Comparison of ENCODE assay signal across 25 cellular contexts in genomic region chr22:44737414-44738346, GRCh38. TPM values are rescaled to one million over a fixed set of nuclear protein-coding genes. Genes with fewer than 3 reads are reported as not detected.
DNase-seq lines count a peak whose midpoint lies in the region; ATAC-seq, FAIRE-seq and TF ChIP-seq lines count a peak whose summit lies in the region.
"Had no signal": no experiment of that assay in that cellular context is flagged by ENCODE, and none has a peak within 500 bp of the region (broad histone marks: within the 10 kb centered on the region; RNA-seq: fewer than 3 reads in every experiment).

No MANE protein-coding gene starts in this region.

- H4K8ac ChIP-seq in trophoblast cell (ENCODE audit: low read depth, low read length) = no peak overlapping the region

- no peaks in the 10 kb centered on the region for H3K79me2 ChIP-seq in keratinocyte (ENCODE audit: control insufficient read depth, insufficient read depth, low read length)
- H3K79me2 ChIP-seq in trophoblast cell (ENCODE audit: control insufficient read depth, insufficient read depth, low read length, poor library complexity) = no peaks in the 10 kb centered on the region

- H3K9me3 Mint-ChIP-seq in activated T-cell treated with anti-CD3 and anti-CD28 coated beads, Interleukin-2, amount 50 U/mL, for 4 hours = no peaks in the 10 kb centered on the region
- H3K9me3 Mint-ChIP-seq: activated CD4-positive, alpha-beta T cell treated with anti-CD3 and anti-CD28 coated beads, Interleukin-2, amount 10 ng/mL, durations not matched to agents 24 days and 14 days; activated naive CD4-positive, alpha-beta T cell treated with anti-CD3 and anti-CD28 coated beads, Interleukin-2, amount 50 U/mL, for 72 hours; CD8-positive, alpha-beta T cell had no signal

- DNase-seq in NCI-H1417 (lab: John Stamatoyannopoulos, UW) (peak in 2 of 3 experiments; percentile 7 to 9), NCI-H1417 treated with DMSO at 0.1 percent for 48 hours (lab: John Stamatoyannopoulos, UW) (no peak), WERI-Rb-1 (peak; percentile 56), keratinocyte (ENCODE audit: low read depth, low spot score) (no peak), trophoblast cell (no peak), GDM1 (lab: John Stamatoyannopoulos, UW) (no peak)
- DNase-seq in activated T-cell treated with anti-CD3 and anti-CD28 coated beads, Interleukin-2, amount 50 U/mL, for 4 hours = no peak
- DNase-seq: activated CD4-positive, alpha-beta T cell treated with anti-CD3 and anti-CD28 coated beads, Interleukin-2, amount 10 ng/mL, durations not matched to agents 24 days and 14 days; aorta; caudate nucleus; CD8-positive, alpha-beta T cell; DMS79 treated with DMSO at 0.1 percent for 48 hours; nucleus accumbens; stimulated activated CD4-positive, alpha-beta T cell treated with anti-CD3 and anti-CD28 coated beads, Interleukin-12 subunit alpha, Interleukin-12 subunit beta, amount 100 ng/mL, for 4 hours had no signal

- H4K12ac ChIP-seq in trophoblast cell (ENCODE audit: low read depth, low read length) = no peak overlapping the region

- no peak overlapping the region for H3K14ac ChIP-seq in trophoblast cell (ENCODE audit: low read length)

- dilution Hi-C loops in keratinocyte (cut with MboI; ENCODE audit: extremely low pct_ligation_motif_present, low sequenced_read_pairs) = no loop called here

- H3K4me3 ChIP-seq in WERI-Rb-1 (ENCODE audit: low read depth, low read length) (no peak overlapping the region), keratinocyte (ENCODE audit: control insufficient read depth in 2 of 3, extremely low read depth in 1 of 3, insufficient read depth in 2 of 3, low read depth in 1 of 3, low read length in 3 of 3) (no peak overlapping the region), trophoblast cell (ENCODE audit: low read depth, low read length) (no peak overlapping the region)
- H3K4me3 ChIP-seq: stomach, tibial nerve had no signal

- no peaks in the 10 kb centered on the region for H3K27me3 Mint-ChIP-seq in activated T-cell treated with anti-CD3 and anti-CD28 coated beads, Interleukin-2, amount 50 U/mL, for 4 hours (ENCODE audit: low read depth)
- H3K27me3 Mint-ChIP-seq: activated CD4-positive, alpha-beta T cell treated with anti-CD3 and anti-CD28 coated beads, Interleukin-2, amount 10 ng/mL, durations not matched to agents 24 days and 14 days had no signal

- no peaks in the 10 kb centered on the region for H3K36me3 ChIP-seq in WERI-Rb-1
- H3K36me3 ChIP-seq in keratinocyte (ENCODE audit: control insufficient read depth in 2 of 2, extremely low read depth in 1 of 2, insufficient read depth in 2 of 2, low read length in 2 of 2) = peaks cover 0 to 2% of the 10 kb centered on the region in 2 experiments
- H3K36me3 ChIP-seq in trophoblast cell (ENCODE audit: control insufficient read depth in 1 of 2, insufficient read depth in 2 of 2, low read length in 2 of 2) = peaks cover 0 to under 1% of the 10 kb centered on the region in 2 experiments
- H3K36me3 ChIP-seq: stomach, tibial nerve had no signal

- H3K9me1 ChIP-seq in keratinocyte (ENCODE audit: control insufficient read depth, extremely low read depth, insufficient read depth, low read length) = no peaks in the 10 kb centered on the region

- no peak overlapping the region for H2AK5ac ChIP-seq in trophoblast cell (ENCODE audit: low read length)

- ATAC-seq in activated T-cell treated with anti-CD3 and anti-CD28 coated beads, Interleukin-2, amount 50 U/mL, for 4 hours = no peak
- no peak for ATAC-seq in activated CD4-positive, CD25-positive, alpha-beta regulatory T cell treated with anti-CD3 and anti-CD28 coated beads, Interleukin-2, amount 50 U/mL, for 24 hours
- ATAC-seq: activated naive CD4-positive, alpha-beta T cell treated with anti-CD3 and anti-CD28 coated beads, Interleukin-2, amount 50 U/mL, for 72 hours; CD8-positive, alpha-beta T cell had no signal

- no peak overlapping the region for H2AFZ ChIP-seq in keratinocyte (ENCODE audit: control insufficient read depth, low read length)
- no peak overlapping the region for H2AFZ ChIP-seq in trophoblast cell (ENCODE audit: insufficient read depth, low read length, poor library complexity)

- H2BK120ac ChIP-seq in trophoblast cell (ENCODE audit: insufficient read depth, low read length, poor library complexity) = no peak overlapping the region

- no peaks in the 10 kb centered on the region for H3K36me3 Mint-ChIP-seq in activated T-cell treated with anti-CD3 and anti-CD28 coated beads, Interleukin-2, amount 50 U/mL, for 4 hours (ENCODE audit: insufficient read depth)
- H3K36me3 Mint-ChIP-seq: activated naive CD4-positive, alpha-beta T cell treated with anti-CD3 and anti-CD28 coated beads, Interleukin-2, amount 50 U/mL, for 72 hours had no signal

- H3K27me3 ChIP-seq in WERI-Rb-1 (ENCODE audit: insufficient read depth, low read depth, severe bottlenecking) (no peaks in the 10 kb centered on the region), keratinocyte (ENCODE audit: control insufficient read depth, extremely low read depth, insufficient read depth, low read length) (peaks cover 18% of the 10 kb centered on the region), trophoblast cell (ENCODE audit: insufficient read depth, low read length) (no peaks in the 10 kb centered on the region)
- H3K27me3 ChIP-seq: tibial nerve had no signal

- H3K27ac ChIP-seq in WERI-Rb-1 (no peak overlapping the region), keratinocyte (ENCODE audit: control insufficient read depth, insufficient read depth, low read length) (no peak overlapping the region), trophoblast cell (ENCODE audit: low read depth, low read length) (no peak overlapping the region)
- H3K27ac ChIP-seq: 22Rv1, tibial nerve had no signal

- H3K18ac ChIP-seq in trophoblast cell (ENCODE audit: low read length) = no peak overlapping the region

- no CpG with 5 or more reads among the region's 32 CpGs for WGBS in trophoblast cell (ENCODE audit: extremely low coverage, insufficient coverage, insufficient read length)

- no peak overlapping the region for H3K23ac ChIP-seq in trophoblast cell (ENCODE audit: low read length)

- TF ChIP-seq CTCF in WERI-Rb-1 (IDR thresholded peaks at IDR 0.05; ENCODE audit: low read depth, low read length) = no peak
- TF ChIP-seq CTCF in keratinocyte (optimal IDR thresholded peaks at IDR 0.05 in 1 of 3, IDR thresholded peaks at IDR 0.05 in 1 of 3, conservative IDR thresholded peaks at IDR 0.05 in 1 of 3; ENCODE audit: extremely low read depth in 1 of 3, insufficient read depth in 2 of 3, low read length in 3 of 3) = no peak

- peak overlapping the region; percentile 45 for H4K91ac ChIP-seq in trophoblast cell (ENCODE audit: low read depth, low read length)

- H3K9ac ChIP-seq in keratinocyte (ENCODE audit: control insufficient read depth, extremely low read depth, insufficient read depth, low read length) (peak overlapping the region; percentile 28), trophoblast cell (ENCODE audit: low read length) (no peak overlapping the region)

- FAIRE-seq in keratinocyte (lab: Jason Lieb, UNC) = no peak
- FAIRE-seq: endothelial cell of umbilical vein, GM12892, GM19239 had no signal

- no peak overlapping the region for H2BK12ac ChIP-seq in trophoblast cell (ENCODE audit: low read length)

- H3K9me3 ChIP-seq in WERI-Rb-1 (ENCODE audit: severe bottlenecking) (no peaks in the 10 kb centered on the region), keratinocyte (ENCODE audit: control insufficient read depth, low read depth, low read length) (no peaks in the 10 kb centered on the region), trophoblast cell (ENCODE audit: insufficient read depth, low read depth, low read length) (peaks cover 7% of the 10 kb centered on the region)
- H3K9me3 ChIP-seq: stomach, tibial nerve had no signal

- H2BK5ac ChIP-seq in trophoblast cell (ENCODE audit: low read depth, low read length, poor library complexity) = no peak overlapping the region

- H3K4me1 Mint-ChIP-seq in activated T-cell treated with anti-CD3 and anti-CD28 coated beads, Interleukin-2, amount 50 U/mL, for 4 hours (ENCODE audit: low read depth) = peaks cover 1% of the 10 kb centered on the region

- H3K4me2 ChIP-seq in keratinocyte (ENCODE audit: control insufficient read depth, extremely low read depth, insufficient read depth, low read depth, low read length) = peak overlapping the region; percentile 27
- H3K4me2 ChIP-seq in trophoblast cell (ENCODE audit: low read length) = no peak overlapping the region

- H3K4me1 ChIP-seq in keratinocyte (ENCODE audit: control insufficient read depth, extremely low read depth, insufficient read depth, low read length) (peaks cover 13% of the 10 kb centered on the region), trophoblast cell (ENCODE audit: control insufficient read depth in 1 of 2, insufficient read depth in 2 of 2, low read length in 2 of 2) (peaks cover 15 to 24% of the 10 kb centered on the region in 2 experiments)
- H3K4me1 ChIP-seq: tibial nerve had no signal

- no peak overlapping the region for H3K4me3 Mint-ChIP-seq in activated T-cell treated with anti-CD3 and anti-CD28 coated beads, Interleukin-2, amount 50 U/mL, for 4 hours
- H3K4me3 Mint-ChIP-seq: activated CD4-positive, alpha-beta T cell treated with anti-CD3 and anti-CD28 coated beads, Interleukin-2, amount 10 ng/mL, durations not matched to agents 24 days and 14 days; CD8-positive, alpha-beta T cell had no signal

- peaks cover 2% of the 10 kb centered on the region for H3K79me1 ChIP-seq in trophoblast cell (ENCODE audit: low read length)

- H3K4ac ChIP-seq in trophoblast cell (ENCODE audit: low read depth, low read length) = no peak overlapping the region

- H4K20me1 ChIP-seq in keratinocyte (ENCODE audit: control insufficient read depth, extremely low read depth, insufficient read depth, low read length) = no peaks in the 10 kb centered on the region

RNA-seq across cellular contexts. Expression of gene ARHGAP8, which starts 14.7 kb away (rescaled TPM):
- polyA plus RNA-seq in keratinocyte = 20.2 to 26.0 TPM (median 21.3 TPM) in 3 replicates
- 9.9 TPM for polyA plus RNA-seq in keratinocyte (2011; ENCODE audit: low read depth)
- polyA plus RNA-seq in keratinocyte (2011; cell fraction: cytosol; rRNA removed) = 14.4 and 19.2 TPM in 2 replicates
- 55.5 and 78.6 TPM in 2 replicates for polyA plus RNA-seq in keratinocyte (2011; cell fraction: nucleus; rRNA removed)
- polyA plus RNA-seq in keratinocyte (2012; ENCODE audit: low replicate concordance) = 16.2 and 18.5 TPM in 2 replicates
- 18.2 to 29.4 TPM (median 19.6 TPM) in 3 replicates for polyA minus RNA-seq in keratinocyte
- polyA minus RNA-seq in keratinocyte (2011; cell fraction: cytosol; rRNA and poly(A)+ RNA removed) = 11.7 TPM
- polyA minus RNA-seq in keratinocyte (2011; cell fraction: nucleus; rRNA and poly(A)+ RNA removed) = 22.1 and 34.7 TPM in 2 replicates
- 56.7 and 58.2 TPM in 2 replicates for polyA plus RNA-seq in trophoblast cell (2013)
- 1 to 10 TPM in 2 of 3 donors, under 1 TPM in 1; 0.53 to 2.0 (median 1.0) TPM for total RNA-seq in activated T-cell treated with anti-CD3 and anti-CD28 coated beads, Interleukin-2, amount 50 U/mL, for 4 hours
- total RNA-seq: dermis microvascular lymphatic vessel endothelial cell, endothelial cell of umbilical vein, lung microvascular endothelial cell, M059J had no signal
- polyA plus RNA-seq: aorta, endothelial cell of umbilical vein had no signal

RNA-seq across cellular contexts. Expression of gene PRR5, which starts 35.7 kb away (rescaled TPM):
- polyA plus RNA-seq in keratinocyte = 9.1 to 15.2 TPM (median 10.9 TPM) in 3 replicates
- 1.8 TPM for polyA plus RNA-seq in keratinocyte (2011; ENCODE audit: low read depth)
- polyA plus RNA-seq in keratinocyte (2011; cell fraction: cytosol; rRNA removed) = 7.4 and 15.3 TPM in 2 replicates
- 10.8 and 14.1 TPM in 2 replicates for polyA plus RNA-seq in keratinocyte (2011; cell fraction: nucleus; rRNA removed)
- 7.5 and 13.3 TPM in 2 replicates for polyA plus RNA-seq in keratinocyte (2012; ENCODE audit: low replicate concordance)
- 12.4 to 21.8 TPM (median 17.9 TPM) in 3 replicates for polyA minus RNA-seq in keratinocyte
- polyA minus RNA-seq in keratinocyte (2011; cell fraction: cytosol; rRNA and poly(A)+ RNA removed) = 14.4 TPM
- polyA minus RNA-seq in keratinocyte (2011; cell fraction: nucleus; rRNA and poly(A)+ RNA removed) = 10.1 and 14.1 TPM in 2 replicates
- polyA plus RNA-seq in trophoblast cell (2013) = 60.6 and 63.8 TPM in 2 replicates
- total RNA-seq in activated T-cell treated with anti-CD3 and anti-CD28 coated beads, Interleukin-2, amount 50 U/mL, for 4 hours = 10 to 100 TPM; 30.4 to 41.1 (median 33.0) TPM
- total RNA-seq: M059J had no signal

Comparison
In these comparisons a context has a peak if more than half of its experiments do, and no peak if none do; other contexts are left out.
1. DNase-seq: peak in NCI-H1417 (2 of 3) and WERI-Rb-1 (single experiment); none in NCI-H1417 treated with DMSO at 0.1 percent for 48 hours (single experiment), keratinocyte (single experiment), trophoblast cell (0 of 2), GDM1 (single experiment) and activated T-cell treated with anti-CD3 and anti-CD28 coated beads, Interleukin-2, amount 50 U/mL, for 4 hours (single experiment).